In the genomic region with DNA sequence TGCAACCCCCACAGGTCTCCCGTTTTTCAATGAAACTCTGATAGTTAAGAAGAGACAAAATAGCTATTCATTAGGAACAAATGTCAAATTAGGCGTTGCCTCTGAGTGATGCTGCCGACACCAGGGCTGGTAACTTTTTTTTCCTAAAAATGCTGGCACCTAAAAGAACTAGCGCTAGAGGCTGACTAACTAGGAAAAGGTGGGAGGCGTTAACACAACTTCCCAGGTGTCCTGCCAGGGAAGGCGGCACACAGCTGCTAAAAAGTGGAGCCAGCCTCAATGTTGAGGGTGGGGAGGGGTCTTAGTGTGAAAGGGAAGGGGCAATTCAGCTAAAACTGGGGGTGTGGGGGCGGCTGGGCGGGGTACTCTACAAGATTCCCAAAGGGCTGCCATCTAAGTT, we compare ENCODE assay signal across 14 cellular contexts. TPM values are rescaled to one million over a fixed set of nuclear protein-coding genes. Genes with fewer than 3 reads are reported as not detected.
DNase-seq lines count a peak whose midpoint lies in the region; ATAC-seq and TF ChIP-seq lines count a peak whose summit lies in the region.
"Had no signal": no experiment of that assay in that cellular context is flagged by ENCODE, and none has a peak within 500 bp of the region (broad histone marks: within the 10 kb centered on the region; RNA-seq: fewer than 3 reads in every experiment).

No MANE protein-coding gene starts in this region.

- DNase-seq in heart left ventricle (peak in 2 of 5 donors; percentile 7 to 16), cardiac septum (ENCODE audit: low spot score) (no peak), endodermal cell (no peak), type B pancreatic cell (ENCODE audit: extremely low spot score, unreplicated experiment) (no peak), GM19238 (ENCODE audit: insufficient read length, low spot score) (no peak), mucosa of gallbladder (ENCODE audit: low spot score) (no peak)
- DNase-seq: effector memory CD4-positive, alpha-beta T cell; GDM1; NCI-H2029; NCI-H526 treated with DMSO at 0.1 percent for 48 hours; stimulated activated CD4-positive, alpha-beta T cell treated with anti-CD3 and anti-CD28 coated beads, Interleukin-2, amount 100 ng/mL, for 48 hours; uterus had no signal

- H3K27ac Mint-ChIP-seq in endodermal cell (no peak overlapping the region), type B pancreatic cell (no peak overlapping the region)

- peak overlapping the region; percentile 40 for H3K4me3 Mint-ChIP-seq in endodermal cell
- peak overlapping the region; percentile 82 for H3K4me3 Mint-ChIP-seq in type B pancreatic cell

- H3K9me3 Mint-ChIP-seq in endodermal cell = no peaks in the 10 kb centered on the region
- H3K9me3 Mint-ChIP-seq in type B pancreatic cell = no peaks in the 10 kb centered on the region

- H3K4me1 ChIP-seq in heart left ventricle (peaks cover 0 to 58% (median 18%) of the 10 kb centered on the region in 12 donors), endodermal cell (ENCODE audit: control insufficient read depth, insufficient read depth, low read length) (peaks cover 6% of the 10 kb centered on the region), muscle layer of duodenum (ENCODE audit: control insufficient read depth in 1 of 2, insufficient read depth in 2 of 2, low read length in 2 of 2) (peaks cover 0 to 24% of the 10 kb centered on the region in 2 donors)

- no peak for TF ChIP-seq POLR2A in heart left ventricle (IDR thresholded peaks at IDR 0.05)

- H3K36me3 ChIP-seq in heart left ventricle = peaks cover 0 to 14% (median 0%) of the 10 kb centered on the region in 9 donors
- H3K36me3 ChIP-seq in endodermal cell (ENCODE audit: control insufficient read depth, insufficient read depth, low read length) = no peaks in the 10 kb centered on the region
- no peaks in the 10 kb centered on the region for H3K36me3 ChIP-seq in muscle layer of duodenum (ENCODE audit: control insufficient read depth in 1 of 2, insufficient read depth in 2 of 2, low read length in 2 of 2)
- H3K36me3 ChIP-seq: uterus had no signal

- H3K27me3 Mint-ChIP-seq in endodermal cell (ENCODE audit: insufficient read depth) (peaks cover 54% of the 10 kb centered on the region), type B pancreatic cell (peaks cover 53% of the 10 kb centered on the region)

- TF ChIP-seq CTCF in heart left ventricle (IDR thresholded peaks at IDR 0.05) (no peak), endodermal cell (conservative IDR thresholded peaks at IDR 0.05) (no peak), type B pancreatic cell (conservative IDR thresholded peaks at IDR 0.05) (no peak)

- intact Hi-C loops in heart left ventricle (cut with DNase I) (loop anchor here in 2 of 10 donors (10.0 kb wide), 2 partner anchors 131 to 161 kb away; no protein-coding TSS in a partner anchor), cardiac septum (cut with DNase I) (loop anchor here (5.0 kb wide), 1 partner anchor 374 kb away; no protein-coding TSS in a partner anchor)

- WGBS in heart left ventricle, 4 donors = 48 to 56% (median 53%) methylated on average over 6 to 8 of the region's 8 CpGs
- 42 to 49% methylated on average over 6 to 8 of the region's 8 CpGs for WGBS in endodermal cell (ENCODE audit: insufficient coverage in 1 of 2, insufficient read length in 1 of 2), 2 experiments

- H3K27ac ChIP-seq in heart left ventricle (peak overlapping the region in 10 of 12 donors; percentile 3 to 95 (median 78)), endodermal cell (ENCODE audit: low read depth, low read length) (no peak overlapping the region), muscle layer of duodenum (ENCODE audit: low read length) (peak overlapping the region; percentile 74)
- H3K27ac ChIP-seq: uterus had no signal

- H3K9me3 ChIP-seq in heart left ventricle (no peaks in the 10 kb centered on the region), endodermal cell (ENCODE audit: control insufficient read depth, low read length) (no peaks in the 10 kb centered on the region), muscle layer of duodenum (ENCODE audit: control insufficient read depth in 1 of 2, low read length in 2 of 2) (no peaks in the 10 kb centered on the region)
- H3K9me3 ChIP-seq: uterus had no signal

- no peak overlapping the region for H3K9ac ChIP-seq in endodermal cell (ENCODE audit: extremely low read depth, low read length, poor library complexity, severe bottlenecking)

- H3K4me1 Mint-ChIP-seq in endodermal cell = peaks cover 50% of the 10 kb centered on the region
- peaks cover 50% of the 10 kb centered on the region for H3K4me1 Mint-ChIP-seq in type B pancreatic cell (ENCODE audit: unreplicated experiment)

- H3K27me3 ChIP-seq in heart left ventricle = peaks cover 0 to 40% (median 10%) of the 10 kb centered on the region in 9 donors
- peaks cover 57% of the 10 kb centered on the region for H3K27me3 ChIP-seq in endodermal cell (ENCODE audit: control insufficient read depth, insufficient read depth, low read length, poor library complexity, severe bottlenecking)
- no peaks in the 10 kb centered on the region for H3K27me3 ChIP-seq in muscle layer of duodenum (ENCODE audit: low read depth, low read length)

- H3K4me3 ChIP-seq in heart left ventricle (peak overlapping the region in 9 of 12 donors; percentile 22 to 95 (median 83)), endodermal cell (ENCODE audit: low read length) (no peak overlapping the region), muscle layer of duodenum (ENCODE audit: low read depth in 1 of 2, low read length in 2 of 2) (peak overlapping the region; percentile 52 to 90)
- H3K4me3 ChIP-seq: uterus had no signal

- H3K36me3 Mint-ChIP-seq in endodermal cell (ENCODE audit: low read depth) = peaks cover 9% of the 10 kb centered on the region
- H3K36me3 Mint-ChIP-seq in type B pancreatic cell = peaks cover 13% of the 10 kb centered on the region

- no peak for ATAC-seq in heart left ventricle
- ATAC-seq in GM18870 (IDR thresholded peaks at IDR 0.05; ENCODE audit: unreplicated experiment) = no peak

RNA-seq across cellular contexts. Expression of a gene that starts 5.4 kb away (rescaled TPM):
- 10 to 100 TPM in 1 of 9 donors, 1 to 10 TPM in 8; 4.2 to 10.3 (median 5.5) TPM for total RNA-seq in heart left ventricle
- 1 to 10 TPM; 1.7 to 3.9 TPM for polyA plus RNA-seq in heart left ventricle
- total RNA-seq in cardiac septum = 6.4 TPM
- 10 to 100 TPM in 1 of 2 donors, 1 to 10 TPM in 1; 4.4 to 17.8 TPM for total RNA-seq in endodermal cell
- polyA plus RNA-seq in endodermal cell (2013, experiment 1 of 2) = 41.5 TPM
- polyA plus RNA-seq in endodermal cell (2013, experiment 2 of 2) = 44.1 TPM
- 1.7 and 17.0 TPM in 2 replicates for total RNA-seq in type B pancreatic cell (ENCODE audit: low replicate concordance)
- 17.7 TPM for total RNA-seq in mucosa of gallbladder
